1 cellular context compared by ENCODE assay signal in the genomic region with DNA sequence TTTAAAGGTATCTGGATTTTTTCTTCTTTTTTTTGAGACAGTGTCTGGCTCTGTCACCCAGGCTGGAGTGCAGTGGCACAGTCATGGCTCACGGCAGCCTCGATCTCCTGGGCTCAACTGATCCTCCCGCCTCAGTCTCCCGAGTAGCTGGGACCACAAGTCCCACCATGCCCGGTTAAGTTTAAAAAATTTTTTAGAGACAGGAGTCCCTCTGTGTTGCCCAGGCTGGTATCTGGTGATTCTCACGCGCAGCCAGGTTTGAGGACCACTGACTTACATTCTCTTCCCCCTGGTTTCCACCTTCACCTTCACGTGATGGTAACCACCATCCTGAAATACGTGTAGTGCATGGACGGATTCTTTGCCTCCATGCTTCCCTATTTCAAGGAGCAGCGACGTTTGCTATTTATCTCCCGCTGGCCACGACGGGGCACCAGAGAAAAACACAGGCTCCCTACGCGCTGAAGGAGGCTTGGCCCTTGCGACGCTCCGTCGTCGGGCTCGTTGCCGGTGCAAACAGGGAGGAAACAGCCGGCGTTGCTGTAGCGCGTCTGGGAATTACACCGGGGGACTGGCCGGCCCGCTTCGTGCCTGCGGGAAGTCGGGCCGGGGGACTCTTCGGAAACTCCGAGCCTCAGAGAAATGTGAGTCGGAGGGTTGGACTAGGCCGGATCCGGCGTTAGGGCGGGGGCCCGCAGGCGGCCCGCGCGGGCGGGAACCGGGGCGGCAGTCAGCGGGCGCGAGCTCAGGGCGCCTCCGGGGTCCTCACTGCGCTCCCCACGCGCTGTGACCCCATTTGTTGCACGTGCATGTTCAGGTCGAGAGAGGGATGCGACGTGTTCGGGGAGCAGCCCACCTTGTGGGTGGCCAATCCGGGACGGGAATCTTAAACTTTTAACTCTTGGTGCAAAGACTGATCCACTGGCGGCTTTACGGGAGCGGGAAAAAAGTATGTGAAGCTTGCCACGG.
TF ChIP-seq lines count a peak whose summit lies in the region.

A gene with protein sequence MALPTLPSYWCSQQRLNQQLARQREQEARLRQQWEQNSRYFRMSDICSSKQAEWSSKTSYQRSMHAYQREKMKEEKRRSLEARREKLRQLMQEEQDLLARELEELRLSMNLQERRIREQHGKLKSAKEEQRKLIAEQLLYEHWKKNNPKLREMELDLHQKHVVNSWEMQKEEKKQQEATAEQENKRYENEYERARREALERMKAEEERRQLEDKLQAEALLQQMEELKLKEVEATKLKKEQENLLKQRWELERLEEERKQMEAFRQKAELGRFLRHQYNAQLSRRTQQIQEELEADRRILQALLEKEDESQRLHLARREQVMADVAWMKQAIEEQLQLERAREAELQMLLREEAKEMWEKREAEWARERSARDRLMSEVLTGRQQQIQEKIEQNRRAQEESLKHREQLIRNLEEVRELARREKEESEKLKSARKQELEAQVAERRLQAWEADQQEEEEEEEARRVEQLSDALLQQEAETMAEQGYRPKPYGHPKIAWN (plus strand): TSS at position 492 of the 969 bp plus-strand sequence. CDS start 2,753 bp downstream, outside the sequence.

TF ChIP-seq in K562, 482 proteins besides CTCF, POLR2A, EP300 and RAD21 (continued from another document and continues in another):
- TF ChIP-seq, protein P1, sequence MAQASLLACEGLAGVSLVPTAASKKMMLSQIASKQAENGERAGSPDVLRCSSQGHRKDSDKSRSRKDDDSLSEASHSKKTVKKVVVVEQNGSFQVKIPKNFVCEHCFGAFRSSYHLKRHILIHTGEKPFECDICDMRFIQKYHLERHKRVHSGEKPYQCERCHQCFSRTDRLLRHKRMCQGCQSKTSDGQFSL (CRISPR knock-in tag; IDR thresholded peaks at IDR 0.05): no peak
- TF ChIP-seq, protein P1 (tag; IDR thresholded peaks at IDR 0.05): no peak
- TF ChIP-seq L3MBTL2 (IDR thresholded peaks at IDR 0.05) (peak; percentile 91), TARDBP (IDR thresholded peaks at IDR 0.05) (peak; percentile 71; the same call in 1 of the 2 replicates), ZNF79 (CRISPR knock-in tag; IDR thresholded peaks at IDR 0.05; ENCODE audit: low read depth) (no peak), RFX7 (CRISPR knock-in tag; IDR thresholded peaks at IDR 0.05) (no peak), TCF7 (IDR thresholded peaks at IDR 0.05; ENCODE audit: borderline replicate concordance) (no peak; the same call in 1 of the 2 replicates), ZBTB8A (IDR thresholded peaks at IDR 0.05; ENCODE audit: partially characterized antibody) (no peak), XRCC3 (IDR thresholded peaks at IDR 0.05) (no peak), ZFPM2 (CRISPR knock-in tag; IDR thresholded peaks at IDR 0.05) (no peak), SMARCE1 (IDR thresholded peaks at IDR 0.05) (peak; percentile 79), CEBPG (CRISPR knock-in tag; IDR thresholded peaks at IDR 0.05) (peak; percentile 42; the same call in 1 of the 2 replicates), CEBPG (tag; conservative IDR thresholded peaks at IDR 0.05 in 1 of 2, IDR thresholded peaks at IDR 0.05 in 1 of 2) (no peak), ZC3H8 (IDR thresholded peaks at IDR 0.05) (no peak), NUFIP1 (IDR thresholded peaks at IDR 0.05; ENCODE audit: partially characterized antibody) (no peak), PURB (CRISPR knock-in tag; IDR thresholded peaks at IDR 0.05; ENCODE audit: low read depth) (no peak), ZBTB1 (CRISPR knock-in tag; IDR thresholded peaks at IDR 0.05; ENCODE audit: borderline replicate concordance, low read depth) (no peak; the same call in 1 of the 2 replicates), ILK (tag; IDR thresholded peaks at IDR 0.05; ENCODE audit: borderline replicate concordance, low read depth) (no peak), HNRNPUL1 (IDR thresholded peaks at IDR 0.05; ENCODE audit: low read length) (no peak), JUNB (CRISPR knock-in tag; conservative IDR thresholded peaks at IDR 0.05) (no peak), SREBF1 (IDR thresholded peaks at IDR 0.05; ENCODE audit: borderline replicate concordance, low read depth, low read length) (no peak), KLF16 (IDR thresholded peaks at IDR 0.05) (peak; percentile 87), FOXA1 (IDR thresholded peaks at IDR 0.05; ENCODE audit: borderline replicate concordance) (no peak), LARP7 (IDR thresholded peaks at IDR 0.05) (no peak), ZBED1 (IDR thresholded peaks at IDR 0.05) (no peak), CHD1 (IDR thresholded peaks at IDR 0.05; ENCODE audit: low read length) (no peak), MTA2 (IDR thresholded peaks at IDR 0.05; ENCODE audit: low read depth) (no peak; the same call in 1 of the 2 replicates), ZNF699 (CRISPR knock-in tag; IDR thresholded peaks at IDR 0.05; ENCODE audit: insufficient replicate concordance) (no peak), ZNF324 (CRISPR knock-in tag; IDR thresholded peaks at IDR 0.05) (no peak), NFATC3 (IDR thresholded peaks at IDR 0.05) (no peak), SRSF7 (optimal IDR thresholded peaks at IDR 0.05; ENCODE audit: low read depth, low read length) (no peak), RBM17 (IDR thresholded peaks at IDR 0.05; ENCODE audit: borderline replicate concordance, low read depth, low read length) (no peak), RUNX1 (IDR thresholded peaks at IDR 0.05; ENCODE audit: low read depth) (0 out of 2 replicates have a peak, but pooled peaks have one; percentile 67)
- TF ChIP-seq, protein P2, sequence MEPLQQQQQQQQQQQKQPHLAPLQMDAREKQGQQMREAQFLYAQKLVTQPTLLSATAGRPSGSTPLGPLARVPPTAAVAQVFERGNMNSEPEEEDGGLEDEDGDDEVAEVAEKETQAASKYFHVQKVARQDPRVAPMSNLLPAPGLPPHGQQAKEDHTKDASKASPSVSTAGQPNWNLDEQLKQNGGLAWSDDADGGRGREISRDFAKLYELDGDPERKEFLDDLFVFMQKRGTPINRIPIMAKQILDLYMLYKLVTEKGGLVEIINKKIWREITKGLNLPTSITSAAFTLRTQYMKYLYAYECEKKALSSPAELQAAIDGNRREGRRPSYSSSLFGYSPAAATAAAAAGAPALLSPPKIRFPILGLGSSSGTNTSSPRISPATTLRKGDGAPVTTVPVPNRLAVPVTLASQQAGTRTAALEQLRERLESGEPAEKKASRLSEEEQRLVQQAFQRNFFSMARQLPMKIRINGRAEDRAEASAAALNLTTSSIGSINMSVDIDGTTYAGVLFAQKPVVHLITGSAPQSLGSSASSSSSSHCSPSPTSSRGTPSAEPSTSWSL (CRISPR knock-in tag; IDR thresholded peaks at IDR 0.05; ENCODE audit: borderline replicate concordance): no peak
- TF ChIP-seq, protein P3, sequence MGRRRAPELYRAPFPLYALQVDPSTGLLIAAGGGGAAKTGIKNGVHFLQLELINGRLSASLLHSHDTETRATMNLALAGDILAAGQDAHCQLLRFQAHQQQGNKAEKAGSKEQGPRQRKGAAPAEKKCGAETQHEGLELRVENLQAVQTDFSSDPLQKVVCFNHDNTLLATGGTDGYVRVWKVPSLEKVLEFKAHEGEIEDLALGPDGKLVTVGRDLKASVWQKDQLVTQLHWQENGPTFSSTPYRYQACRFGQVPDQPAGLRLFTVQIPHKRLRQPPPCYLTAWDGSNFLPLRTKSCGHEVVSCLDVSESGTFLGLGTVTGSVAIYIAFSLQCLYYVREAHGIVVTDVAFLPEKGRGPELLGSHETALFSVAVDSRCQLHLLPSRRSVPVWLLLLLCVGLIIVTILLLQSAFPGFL (CRISPR knock-in tag; IDR thresholded peaks at IDR 0.05): no peak
- TF ChIP-seq, protein P4, sequence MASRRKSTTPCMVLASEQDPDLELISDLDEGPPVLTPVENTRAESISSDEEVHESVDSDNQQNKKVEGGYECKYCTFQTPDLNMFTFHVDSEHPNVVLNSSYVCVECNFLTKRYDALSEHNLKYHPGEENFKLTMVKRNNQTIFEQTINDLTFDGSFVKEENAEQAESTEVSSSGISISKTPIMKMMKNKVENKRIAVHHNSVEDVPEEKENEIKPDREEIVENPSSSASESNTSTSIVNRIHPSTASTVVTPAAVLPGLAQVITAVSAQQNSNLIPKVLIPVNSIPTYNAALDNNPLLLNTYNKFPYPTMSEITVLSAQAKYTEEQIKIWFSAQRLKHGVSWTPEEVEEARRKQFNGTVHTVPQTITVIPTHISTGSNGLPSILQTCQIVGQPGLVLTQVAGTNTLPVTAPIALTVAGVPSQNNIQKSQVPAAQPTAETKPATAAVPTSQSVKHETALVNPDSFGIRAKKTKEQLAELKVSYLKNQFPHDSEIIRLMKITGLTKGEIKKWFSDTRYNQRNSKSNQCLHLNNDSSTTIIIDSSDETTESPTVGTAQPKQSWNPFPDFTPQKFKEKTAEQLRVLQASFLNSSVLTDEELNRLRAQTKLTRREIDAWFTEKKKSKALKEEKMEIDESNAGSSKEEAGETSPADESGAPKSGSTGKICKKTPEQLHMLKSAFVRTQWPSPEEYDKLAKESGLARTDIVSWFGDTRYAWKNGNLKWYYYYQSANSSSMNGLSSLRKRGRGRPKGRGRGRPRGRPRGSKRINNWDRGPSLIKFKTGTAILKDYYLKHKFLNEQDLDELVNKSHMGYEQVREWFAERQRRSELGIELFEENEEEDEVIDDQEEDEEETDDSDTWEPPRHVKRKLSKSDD (conservative IDR thresholded peaks at IDR 0.05; ENCODE audit: low read length): peak; percentile 80; the same call in 1 of the 2 replicates
- TF ChIP-seq, protein P5, sequence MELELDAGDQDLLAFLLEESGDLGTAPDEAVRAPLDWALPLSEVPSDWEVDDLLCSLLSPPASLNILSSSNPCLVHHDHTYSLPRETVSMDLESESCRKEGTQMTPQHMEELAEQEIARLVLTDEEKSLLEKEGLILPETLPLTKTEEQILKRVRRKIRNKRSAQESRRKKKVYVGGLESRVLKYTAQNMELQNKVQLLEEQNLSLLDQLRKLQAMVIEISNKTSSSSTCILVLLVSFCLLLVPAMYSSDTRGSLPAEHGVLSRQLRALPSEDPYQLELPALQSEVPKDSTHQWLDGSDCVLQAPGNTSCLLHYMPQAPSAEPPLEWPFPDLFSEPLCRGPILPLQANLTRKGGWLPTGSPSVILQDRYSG (tag; conservative IDR thresholded peaks at IDR 0.05; ENCODE audit: low read depth): no peak
- TF ChIP-seq, protein P6, sequence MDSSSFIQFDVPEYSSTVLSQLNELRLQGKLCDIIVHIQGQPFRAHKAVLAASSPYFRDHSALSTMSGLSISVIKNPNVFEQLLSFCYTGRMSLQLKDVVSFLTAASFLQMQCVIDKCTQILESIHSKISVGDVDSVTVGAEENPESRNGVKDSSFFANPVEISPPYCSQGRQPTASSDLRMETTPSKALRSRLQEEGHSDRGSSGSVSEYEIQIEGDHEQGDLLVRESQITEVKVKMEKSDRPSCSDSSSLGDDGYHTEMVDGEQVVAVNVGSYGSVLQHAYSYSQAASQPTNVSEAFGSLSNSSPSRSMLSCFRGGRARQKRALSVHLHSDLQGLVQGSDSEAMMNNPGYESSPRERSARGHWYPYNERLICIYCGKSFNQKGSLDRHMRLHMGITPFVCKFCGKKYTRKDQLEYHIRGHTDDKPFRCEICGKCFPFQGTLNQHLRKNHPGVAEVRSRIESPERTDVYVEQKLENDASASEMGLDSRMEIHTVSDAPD (CRISPR knock-in tag; IDR thresholded peaks at IDR 0.05): no peak
- TF ChIP-seq, protein P7, sequence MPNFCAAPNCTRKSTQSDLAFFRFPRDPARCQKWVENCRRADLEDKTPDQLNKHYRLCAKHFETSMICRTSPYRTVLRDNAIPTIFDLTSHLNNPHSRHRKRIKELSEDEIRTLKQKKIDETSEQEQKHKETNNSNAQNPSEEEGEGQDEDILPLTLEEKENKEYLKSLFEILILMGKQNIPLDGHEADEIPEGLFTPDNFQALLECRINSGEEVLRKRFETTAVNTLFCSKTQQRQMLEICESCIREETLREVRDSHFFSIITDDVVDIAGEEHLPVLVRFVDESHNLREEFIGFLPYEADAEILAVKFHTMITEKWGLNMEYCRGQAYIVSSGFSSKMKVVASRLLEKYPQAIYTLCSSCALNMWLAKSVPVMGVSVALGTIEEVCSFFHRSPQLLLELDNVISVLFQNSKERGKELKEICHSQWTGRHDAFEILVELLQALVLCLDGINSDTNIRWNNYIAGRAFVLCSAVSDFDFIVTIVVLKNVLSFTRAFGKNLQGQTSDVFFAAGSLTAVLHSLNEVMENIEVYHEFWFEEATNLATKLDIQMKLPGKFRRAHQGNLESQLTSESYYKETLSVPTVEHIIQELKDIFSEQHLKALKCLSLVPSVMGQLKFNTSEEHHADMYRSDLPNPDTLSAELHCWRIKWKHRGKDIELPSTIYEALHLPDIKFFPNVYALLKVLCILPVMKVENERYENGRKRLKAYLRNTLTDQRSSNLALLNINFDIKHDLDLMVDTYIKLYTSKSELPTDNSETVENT (CRISPR knock-in tag; IDR thresholded peaks at IDR 0.05): no peak; the same call in 1 of the 2 replicates
- TF ChIP-seq, protein P8, sequence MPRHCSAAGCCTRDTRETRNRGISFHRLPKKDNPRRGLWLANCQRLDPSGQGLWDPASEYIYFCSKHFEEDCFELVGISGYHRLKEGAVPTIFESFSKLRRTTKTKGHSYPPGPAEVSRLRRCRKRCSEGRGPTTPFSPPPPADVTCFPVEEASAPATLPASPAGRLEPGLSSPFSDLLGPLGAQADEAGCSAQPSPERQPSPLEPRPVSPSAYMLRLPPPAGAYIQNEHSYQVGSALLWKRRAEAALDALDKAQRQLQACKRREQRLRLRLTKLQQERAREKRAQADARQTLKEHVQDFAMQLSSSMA (CRISPR knock-in tag; IDR thresholded peaks at IDR 0.05): no peak
- TF ChIP-seq, protein P9, sequence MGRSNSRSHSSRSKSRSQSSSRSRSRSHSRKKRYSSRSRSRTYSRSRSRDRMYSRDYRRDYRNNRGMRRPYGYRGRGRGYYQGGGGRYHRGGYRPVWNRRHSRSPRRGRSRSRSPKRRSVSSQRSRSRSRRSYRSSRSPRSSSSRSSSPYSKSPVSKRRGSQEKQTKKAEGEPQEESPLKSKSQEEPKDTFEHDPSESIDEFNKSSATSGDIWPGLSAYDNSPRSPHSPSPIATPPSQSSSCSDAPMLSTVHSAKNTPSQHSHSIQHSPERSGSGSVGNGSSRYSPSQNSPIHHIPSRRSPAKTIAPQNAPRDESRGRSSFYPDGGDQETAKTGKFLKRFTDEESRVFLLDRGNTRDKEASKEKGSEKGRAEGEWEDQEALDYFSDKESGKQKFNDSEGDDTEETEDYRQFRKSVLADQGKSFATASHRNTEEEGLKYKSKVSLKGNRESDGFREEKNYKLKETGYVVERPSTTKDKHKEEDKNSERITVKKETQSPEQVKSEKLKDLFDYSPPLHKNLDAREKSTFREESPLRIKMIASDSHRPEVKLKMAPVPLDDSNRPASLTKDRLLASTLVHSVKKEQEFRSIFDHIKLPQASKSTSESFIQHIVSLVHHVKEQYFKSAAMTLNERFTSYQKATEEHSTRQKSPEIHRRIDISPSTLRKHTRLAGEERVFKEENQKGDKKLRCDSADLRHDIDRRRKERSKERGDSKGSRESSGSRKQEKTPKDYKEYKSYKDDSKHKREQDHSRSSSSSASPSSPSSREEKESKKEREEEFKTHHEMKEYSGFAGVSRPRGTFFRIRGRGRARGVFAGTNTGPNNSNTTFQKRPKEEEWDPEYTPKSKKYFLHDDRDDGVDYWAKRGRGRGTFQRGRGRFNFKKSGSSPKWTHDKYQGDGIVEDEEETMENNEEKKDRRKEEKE (IDR thresholded peaks at IDR 0.05; ENCODE audit: borderline replicate concordance in 1 of 2, control insufficient read depth in 1 of 2, low read depth in 2 of 2, low read length in 1 of 2): no peak
